In the genomic region with DNA sequence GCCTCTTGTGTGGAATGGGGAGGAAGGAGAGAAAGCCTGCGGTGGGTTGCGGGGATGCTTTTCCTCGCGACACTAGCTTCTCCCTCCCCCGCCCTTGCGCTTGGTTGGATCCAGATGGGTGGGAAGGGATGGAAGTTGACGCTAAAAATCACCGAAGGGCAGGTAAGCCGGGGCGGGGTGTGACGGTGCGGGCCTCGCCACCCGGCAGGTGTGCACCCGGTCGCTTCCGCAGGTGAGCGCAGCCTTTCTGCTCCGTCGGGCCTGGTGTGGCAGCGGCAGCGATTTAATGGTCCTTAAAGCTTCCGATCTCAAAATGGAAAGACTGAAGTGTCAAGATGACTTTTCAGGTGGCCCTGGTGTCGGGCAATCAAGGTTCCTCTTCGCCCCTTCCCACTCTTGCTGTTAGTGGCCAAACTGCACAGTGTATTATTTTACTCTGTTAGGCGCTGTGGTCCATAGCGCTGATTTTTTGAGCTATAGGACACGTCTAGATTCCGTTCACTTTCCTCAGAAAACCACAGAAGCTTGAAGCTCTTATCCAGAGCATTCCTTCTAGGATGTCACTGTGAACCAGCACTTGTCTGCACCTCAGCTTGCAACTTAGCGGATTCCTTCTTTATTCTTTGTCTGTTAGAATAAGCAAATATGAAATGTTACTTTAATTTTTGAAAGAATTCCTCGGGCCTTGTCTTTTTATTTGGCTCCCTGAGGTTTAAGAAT, we compare ENCODE assay signal across 8 cellular contexts. TPM values are rescaled to one million over a fixed set of nuclear protein-coding genes. Genes with fewer than 3 reads are reported as not detected.
DNase-seq lines count a peak whose midpoint lies in the region; ATAC-seq, FAIRE-seq and TF ChIP-seq lines count a peak whose summit lies in the region.

No MANE protein-coding gene starts in this region.

- H3K9ac ChIP-seq in adipocyte (ENCODE audit: low read length) (peak overlapping the region; percentile 98), iPS-15b (ENCODE audit: low read depth, low read length) (peak overlapping the region; percentile 63)

- H3K4me2 ChIP-seq in OCI-LY7 (ENCODE audit: low read length): peak overlapping the region; percentile 80

- H3K27me3 ChIP-seq in adipocyte (replicated peaks; ENCODE audit: control insufficient read depth, insufficient read depth, low read length) (no peaks in the 10 kb centered on the region), iPS-15b (ENCODE audit: control insufficient read depth, insufficient read depth, low read length) (no peaks in the 10 kb centered on the region), spleen (replicated peaks in 1 of 7) (no peaks in the 10 kb centered on the region)

- peak overlapping the region; percentile 90 for H3K27ac ChIP-seq in OCI-LY7 (ENCODE audit: low read depth, low read length, poor library complexity, severe bottlenecking)
- peak overlapping the region; percentile 97 to 100 (median 100) for H3K27ac ChIP-seq in spleen

- no peak for TF ChIP-seq POLR2A in spleen (IDR thresholded peaks at IDR 0.05)

- peaks cover 86% of the 10 kb centered on the region for H3K79me2 ChIP-seq in OCI-LY7 (ENCODE audit: insufficient read depth, low read depth, low read length)

- peaks cover 54% of the 10 kb centered on the region for H4K20me1 ChIP-seq in OCI-LY7 (ENCODE audit: insufficient read depth, low read length)

- TSS peak; percentile 61 for BruUV-seq in OCI-LY7 (replicated peaks; lab: Mats Ljungman, UMichigan)

- peak; percentile 37 for FAIRE-seq in GM19239 (lab: Jason Lieb, UNC)

- H3K4me3 ChIP-seq in AG09309 (ENCODE audit: control insufficient read depth, low read depth, low read length): peak overlapping the region; percentile 98
- H3K4me3 ChIP-seq in OCI-LY7 (ENCODE audit: low read depth, low read length, poor library complexity, severe bottlenecking): peak overlapping the region; percentile 99
- peak overlapping the region; percentile 100 for H3K4me3 ChIP-seq in adipocyte (ENCODE audit: low read length)
- peak overlapping the region; percentile 84 for H3K4me3 ChIP-seq in iPS-15b (ENCODE audit: low read depth, low read length)
- peak overlapping the region; percentile 83 to 98 (median 95) for H3K4me3 ChIP-seq in spleen

- H3K4me1 ChIP-seq in OCI-LY7 (ENCODE audit: insufficient read depth, low read length, poor library complexity, severe bottlenecking) (peaks cover 46% of the 10 kb centered on the region), adipocyte (ENCODE audit: control insufficient read depth, insufficient read depth, low read length) (peaks cover 15% of the 10 kb centered on the region), iPS-15b (ENCODE audit: control insufficient read depth, insufficient read depth, low read length) (peaks cover 3% of the 10 kb centered on the region), spleen (peaks cover 39 to 77% (median 58%) of the 10 kb centered on the region in 6 donors)

- WGBS in spleen, 5 donors: 3 to 5% (median 4%) methylated on average over 31 of the region's 31 CpGs

- POLR2A ChIA-PET in OCI-LY7 (lab: Charles Lee): interaction anchor here (0.7 to 2.4 kb wide), 4 partner anchors 10 to 1295 kb away, joined by 3 to 8 read pairs (median 6); no protein-coding TSS in a partner anchor

- intact Hi-C loops in OCI-LY7 (cut with micrococcal nuclease; ENCODE audit: unreplicated experiment): no loop called here
- intact Hi-C loops in spleen (cut with DNase I; ENCODE audit: low total_unique reads): no loop called here

- TF ChIP-seq CTCF in AG09309 (IDR thresholded peaks at IDR 0.05; ENCODE audit: control insufficient read depth, insufficient read depth, low read depth, low read length, missing control alignments) (no peak), OCI-LY7 (conservative IDR thresholded peaks at IDR 0.05; ENCODE audit: low read length) (no peak), spleen (IDR thresholded peaks at IDR 0.05 in 8 of 11, conservative IDR thresholded peaks at IDR 0.05 in 3 of 11) (no peak)

- CTCF ChIA-PET in OCI-LY7 (lab: Charles Lee; ENCODE audit: unreplicated experiment): interaction anchor here (0.6 to 1.3 kb wide), 3 partner anchors 9 to 57 kb away, joined by 3 to 4 read pairs (median 3); partner anchors contain the start of gene HNRNPD

- H3K9me3 ChIP-seq in OCI-LY7 (ENCODE audit: low read length) (no peaks in the 10 kb centered on the region), adipocyte (ENCODE audit: control insufficient read depth, low read length) (no peaks in the 10 kb centered on the region), iPS-15b (ENCODE audit: control insufficient read depth, insufficient read depth, low read length) (no peaks in the 10 kb centered on the region), spleen (no peaks in the 10 kb centered on the region)

- no peaks in the 10 kb centered on the region for H3K9me2 ChIP-seq in OCI-LY7 (ENCODE audit: insufficient read depth, low read length)

- ATAC-seq in GM18867 (IDR thresholded peaks at IDR 0.05; ENCODE audit: unreplicated experiment): no peak

- DNase-seq in AG09309 (ENCODE audit: low read depth): no peak
- no peak for DNase-seq in GM19239 (ENCODE audit: insufficient read length, low spot score)
- DNase-seq in OCI-LY7 (ENCODE audit: low spot score): peak; percentile 69
- DNase-seq in adipocyte (ENCODE audit: low read depth): peak; percentile 59
- peak; percentile 90 for DNase-seq in spleen
- no peak for DNase-seq in HK-2 (ENCODE audit: unreplicated experiment)

- H3K36me3 ChIP-seq in OCI-LY7 (ENCODE audit: insufficient read depth, low read length) (peaks cover 69% of the 10 kb centered on the region), adipocyte (ENCODE audit: control insufficient read depth, insufficient read depth, low read length, severe bottlenecking) (peaks cover 17% of the 10 kb centered on the region), iPS-15b (ENCODE audit: control insufficient read depth, insufficient read depth, low read length) (peaks cover 20% of the 10 kb centered on the region), spleen (peaks cover 0 to 37% (median 11%) of the 10 kb centered on the region in 6 donors)

- H2AFZ ChIP-seq in OCI-LY7 (ENCODE audit: low read length): peak overlapping the region; percentile 59; the same call in 1 of the 2 replicates

RNA-seq across cellular contexts. Expression of gene ENOPH1, which starts 0.8 kb away (rescaled TPM):
- total RNA-seq in OCI-LY7 (2014; rRNA removed; shearing (Covaris generic)): 49.7 and 58.7 TPM in 2 replicates
- total RNA-seq in OCI-LY7 (2022): 64.9 and 70.2 TPM in 2 replicates
- 10 to 100 TPM; 21.6 to 34.4 (median 27.6) TPM for total RNA-seq in spleen
- polyA plus RNA-seq in spleen: 10 to 100 TPM; 28.6 to 35.9 (median 34.9) TPM

RNA-seq across cellular contexts. Expression of gene HNRNPDL, which starts 0.9 kb away (rescaled TPM):
- 224 and 319 TPM in 2 replicates for total RNA-seq in OCI-LY7 (2014; rRNA removed; shearing (Covaris generic))
- total RNA-seq in OCI-LY7 (2022): 394 and 425 TPM in 2 replicates
- 100 to 1,000 TPM; 164 to 229 (median 195) TPM for total RNA-seq in spleen
- polyA plus RNA-seq in spleen: 100 to 1,000 TPM; 215 to 226 (median 218) TPM

RNA-seq across cellular contexts. Expression of gene HNRNPD, which starts 57.4 kb away (rescaled TPM):
- 127 and 159 TPM in 2 replicates for total RNA-seq in OCI-LY7 (2014; rRNA removed; shearing (Covaris generic))
- total RNA-seq in OCI-LY7 (2022): 572 and 601 TPM in 2 replicates
- 100 to 1,000 TPM; 135 to 208 (median 192) TPM for total RNA-seq in spleen
- 100 to 1,000 TPM; 164 to 200 (median 174) TPM for polyA plus RNA-seq in spleen

Comparison
In these comparisons a context has a peak if more than half of its experiments do, and no peak if none do; other contexts are left out.
1. DNase-seq: peak in OCI-LY7 (single experiment), adipocyte (single experiment) and spleen (single experiment); none in AG09309 (single experiment), GM19239 (single experiment) and HK-2 (single experiment).
2. Peak in every context shown above with its lines, with median percentiles within 50 percentile points of each other: H3K4me3 ChIP-seq.